1 cellular context compared by ENCODE assay signal in the genomic region with DNA sequence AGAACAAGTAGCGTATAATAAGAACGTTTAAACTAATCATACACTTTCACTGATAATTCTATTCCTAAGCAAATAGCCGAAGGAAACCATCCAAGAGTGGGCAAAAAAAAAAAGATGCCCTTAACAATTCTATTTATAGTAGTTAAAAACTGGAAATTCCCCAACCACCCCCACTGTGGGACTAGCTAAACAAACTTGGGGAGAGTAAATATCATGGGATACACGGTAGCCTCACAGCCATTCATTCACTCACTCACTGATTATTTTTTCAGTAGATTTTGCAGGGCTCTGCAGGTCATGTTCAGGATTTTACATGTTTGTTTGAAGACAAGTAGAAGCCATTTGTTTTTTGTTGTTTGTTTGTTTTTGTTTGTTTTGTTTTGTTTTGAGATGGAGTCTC.
TF ChIP-seq lines count a peak whose summit lies in the region.

No MANE protein-coding gene starts in this region.

TF ChIP-seq in SK-N-SH, 30 proteins besides CTCF, POLR2A, EP300 and RAD21 (continued from another document):
- TF ChIP-seq, protein P1, sequence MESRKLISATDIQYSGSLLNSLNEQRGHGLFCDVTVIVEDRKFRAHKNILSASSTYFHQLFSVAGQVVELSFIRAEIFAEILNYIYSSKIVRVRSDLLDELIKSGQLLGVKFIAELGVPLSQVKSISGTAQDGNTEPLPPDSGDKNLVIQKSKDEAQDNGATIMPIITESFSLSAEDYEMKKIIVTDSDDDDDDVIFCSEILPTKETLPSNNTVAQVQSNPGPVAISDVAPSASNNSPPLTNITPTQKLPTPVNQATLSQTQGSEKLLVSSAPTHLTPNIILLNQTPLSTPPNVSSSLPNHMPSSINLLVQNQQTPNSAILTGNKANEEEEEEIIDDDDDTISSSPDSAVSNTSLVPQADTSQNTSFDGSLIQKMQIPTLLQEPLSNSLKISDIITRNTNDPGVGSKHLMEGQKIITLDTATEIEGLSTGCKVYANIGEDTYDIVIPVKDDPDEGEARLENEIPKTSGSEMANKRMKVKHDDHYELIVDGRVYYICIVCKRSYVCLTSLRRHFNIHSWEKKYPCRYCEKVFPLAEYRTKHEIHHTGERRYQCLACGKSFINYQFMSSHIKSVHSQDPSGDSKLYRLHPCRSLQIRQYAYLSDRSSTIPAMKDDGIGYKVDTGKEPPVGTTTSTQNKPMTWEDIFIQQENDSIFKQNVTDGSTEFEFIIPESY (IDR thresholded peaks at IDR 0.05; ENCODE audit: borderline replicate concordance, low read depth): no peak
- no peak for TF ChIP-seq POLR2AphosphoS5 (IDR thresholded peaks at IDR 0.05; ENCODE audit: low read depth, low read length)
- TF ChIP-seq, protein P2, sequence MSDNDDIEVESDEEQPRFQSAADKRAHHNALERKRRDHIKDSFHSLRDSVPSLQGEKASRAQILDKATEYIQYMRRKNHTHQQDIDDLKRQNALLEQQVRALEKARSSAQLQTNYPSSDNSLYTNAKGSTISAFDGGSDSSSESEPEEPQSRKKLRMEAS (IDR thresholded peaks at IDR 0.05; ENCODE audit: low read depth): no peak
- TF ChIP-seq, protein P3, sequence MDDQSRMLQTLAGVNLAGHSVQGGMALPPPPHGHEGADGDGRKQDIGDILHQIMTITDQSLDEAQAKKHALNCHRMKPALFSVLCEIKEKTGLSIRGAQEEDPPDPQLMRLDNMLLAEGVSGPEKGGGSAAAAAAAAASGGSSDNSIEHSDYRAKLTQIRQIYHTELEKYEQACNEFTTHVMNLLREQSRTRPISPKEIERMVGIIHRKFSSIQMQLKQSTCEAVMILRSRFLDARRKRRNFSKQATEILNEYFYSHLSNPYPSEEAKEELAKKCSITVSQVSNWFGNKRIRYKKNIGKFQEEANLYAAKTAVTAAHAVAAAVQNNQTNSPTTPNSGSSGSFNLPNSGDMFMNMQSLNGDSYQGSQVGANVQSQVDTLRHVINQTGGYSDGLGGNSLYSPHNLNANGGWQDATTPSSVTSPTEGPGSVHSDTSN (IDR thresholded peaks at IDR 0.05): no peak
- TF ChIP-seq MEF2A (IDR thresholded peaks at IDR 0.05; ENCODE audit: borderline replicate concordance, low read depth): no peak
- TF ChIP-seq ELF1 (IDR thresholded peaks at IDR 0.05): no peak
- no peak for TF ChIP-seq NRF1 (IDR thresholded peaks at IDR 0.05; ENCODE audit: low read depth, low read length)
- TF ChIP-seq GATA2 (CRISPR knock-in tag; IDR thresholded peaks at IDR 0.05): no peak
